ENCODE assay signal across 1 cellular context in genomic region chr1:229597877-229598276, GRCh38.
TF ChIP-seq lines count a peak whose summit lies in the region.

No MANE protein-coding gene starts in this region.

TF ChIP-seq in IMR-90, 13 proteins besides CTCF, POLR2A, EP300 and RAD21:
- TF ChIP-seq BHLHE40 (IDR thresholded peaks at IDR 0.05; ENCODE audit: low read depth, low read length) (no peak), FOS (IDR thresholded peaks at IDR 0.05; ENCODE audit: low read depth, low read length) (no peak), USF2 (IDR thresholded peaks at IDR 0.05; ENCODE audit: low read depth, low read length) (no peak), ELK1 (IDR thresholded peaks at IDR 0.05; ENCODE audit: borderline replicate concordance, low read depth, low read length) (no peak), RCOR1 (IDR thresholded peaks at IDR 0.05; ENCODE audit: insufficient replicate concordance, low read length) (no peak), MXI1 (IDR thresholded peaks at IDR 0.05; ENCODE audit: borderline replicate concordance, low read depth, low read length) (no peak), RFX5 (IDR thresholded peaks at IDR 0.05; ENCODE audit: low read depth, low read length) (no peak), MAFK (IDR thresholded peaks at IDR 0.05; ENCODE audit: low read depth, low read length) (no peak), SMC3 (IDR thresholded peaks at IDR 0.05; ENCODE audit: low read depth, low read length) (no peak), CHD1 (IDR thresholded peaks at IDR 0.05; ENCODE audit: low read depth, low read length) (no peak), MAZ (IDR thresholded peaks at IDR 0.05; ENCODE audit: borderline replicate concordance, low read depth, low read length) (no peak), NFE2L2 (IDR thresholded peaks at IDR 0.05; ENCODE audit: low read depth, low read length) (no peak), CEBPB (IDR thresholded peaks at IDR 0.05; ENCODE audit: low read depth, low read length) (no peak)
